Comparison of ENCODE assay signal across 8 cellular contexts in the genomic region with DNA sequence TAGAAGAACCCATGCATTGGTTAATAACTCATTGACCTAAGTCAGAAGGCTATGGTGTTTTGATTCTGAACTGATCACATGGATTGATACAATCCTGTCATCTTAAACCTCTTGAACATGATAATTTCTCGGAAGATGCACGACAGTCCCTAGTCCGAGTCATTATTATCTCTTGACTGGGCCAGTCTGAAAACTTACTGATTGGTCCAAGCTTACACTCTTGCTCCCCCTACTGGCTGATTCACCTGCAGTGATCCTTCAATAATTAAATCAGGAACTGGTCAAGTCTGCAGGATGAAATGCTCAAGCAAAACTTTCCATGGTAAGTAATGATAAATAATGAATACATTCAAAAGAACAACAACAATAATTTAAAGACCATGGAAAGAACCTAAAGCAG.
DNase-seq lines count a peak whose midpoint lies in the region; ATAC-seq and TF ChIP-seq lines count a peak whose summit lies in the region.

No MANE protein-coding gene starts in this region.

- H3K4me3 ChIP-seq in aorta (ENCODE audit: low read length in 2 of 2), result no peak overlapping the region

- H3K4me1 ChIP-seq in aorta (ENCODE audit: control insufficient read depth in 1 of 2, insufficient read depth in 2 of 2, low read length in 2 of 2), result no peaks in the 10 kb centered on the region

- peak; percentile 52 to 67 for TF ChIP-seq CTCF in brain (conservative IDR thresholded peaks at IDR 0.05)

- H3K27ac Mint-ChIP-seq in brain, result no peak overlapping the region

- peak; percentile 79 for ATAC-seq in GM18511 (IDR thresholded peaks at IDR 0.05; ENCODE audit: unreplicated experiment)
- peak; percentile 75 for ATAC-seq in HG03060 (IDR thresholded peaks at IDR 0.05; ENCODE audit: low read depth, unreplicated experiment)
- ATAC-seq in left colon, result peak; percentile 57
- ATAC-seq in aorta (ENCODE audit: low FRiP score), result peak; percentile 79

- no peaks in the 10 kb centered on the region for H3K27me3 Mint-ChIP-seq in brain

- H3K27ac ChIP-seq in aorta (ENCODE audit: low read depth in 1 of 2, low read length in 2 of 2), result no peak overlapping the region

- intact Hi-C loops in left colon (cut with DNase I, micrococcal nuclease), result loop anchor here in 1 of 2 donors (10.0 kb wide), 1 partner anchor 695 kb away; no protein-coding TSS in a partner anchor
- intact Hi-C loops in aorta (cut with DNase I), result loop anchor here (1.0 to 10.0 kb wide), 5 partner anchors 461 to 767 kb away; no protein-coding TSS in a partner anchor

- H3K4me3 Mint-ChIP-seq in brain, result no peak overlapping the region

- no peaks in the 10 kb centered on the region for H3K9me3 ChIP-seq in aorta (ENCODE audit: control insufficient read depth, low read length)

- peaks cover 17% of the 10 kb centered on the region for H3K4me1 Mint-ChIP-seq in brain

- H3K27me3 ChIP-seq in aorta (ENCODE audit: control insufficient read depth in 1 of 2, insufficient read depth in 2 of 2, low read length in 1 of 2), result no peaks in the 10 kb centered on the region

- H3K36me3 Mint-ChIP-seq in brain, result peaks cover 5% of the 10 kb centered on the region

- 18 to 25% methylated on average over 3 of the region's 3 CpGs for WGBS in aorta, 2 donors

- H3K36me3 ChIP-seq in aorta (ENCODE audit: control insufficient read depth in 1 of 2, insufficient read depth in 2 of 2, low read length in 1 of 2), result no peaks in the 10 kb centered on the region

- DNase-seq in CMK (ENCODE audit: low read depth) (peak; percentile 21), NCI-H524 treated with DMSO at 0.1 percent for 48 hours (lab: John Stamatoyannopoulos, UW) (peak; percentile 31), left colon (peak in 1 of 2 donors; percentile 58), aorta (no peak)
- no peak for DNase-seq in activated CD8-positive, alpha-beta memory T cell treated with anti-CD3 and anti-CD28 coated beads for 24 hours

- no peaks in the 10 kb centered on the region for H3K9me3 Mint-ChIP-seq in brain

Comparison
In these comparisons a context has a peak if more than half of its experiments do, and no peak if none do; other contexts are left out.
1. DNase-seq: peak in CMK (single experiment) and NCI-H524 treated with DMSO at 0.1 percent for 48 hours (single experiment); none in aorta (0 of 2) and activated CD8-positive, alpha-beta memory T cell treated with anti-CD3 and anti-CD28 coated beads for 24 hours (single experiment).
2. Peak in every context shown above with its lines, with median percentiles within 50 percentile points of each other: ATAC-seq.